8 cellular contexts compared by ENCODE assay signal in the genomic region with DNA sequence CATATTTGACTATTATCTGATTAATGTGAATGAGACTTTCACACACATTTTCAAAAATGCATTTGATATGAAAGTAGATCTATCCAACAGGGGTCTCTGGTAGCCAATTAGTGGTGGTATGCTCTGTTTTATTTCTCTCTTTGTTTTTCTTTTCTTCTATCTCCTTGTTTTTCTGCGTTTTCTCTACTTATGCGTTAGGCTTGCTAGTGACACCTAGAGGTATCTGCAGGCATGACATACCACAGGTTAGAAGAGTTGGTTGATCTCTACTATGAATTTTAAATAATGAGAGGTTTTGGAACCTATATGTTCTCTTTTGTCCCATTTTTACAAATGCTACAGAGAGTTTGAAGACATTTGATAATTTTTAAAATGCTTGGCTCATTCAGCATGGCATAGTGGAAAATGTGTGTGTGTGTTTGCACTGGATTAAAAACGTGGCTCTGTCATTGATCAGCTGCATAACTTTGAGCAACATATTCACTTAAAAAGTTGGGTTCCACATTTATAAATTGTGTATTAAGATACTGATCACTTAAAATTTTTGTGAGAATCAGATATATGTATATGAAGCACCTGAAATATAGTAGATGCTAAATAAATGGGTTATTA. TPM values are rescaled to one million over a fixed set of nuclear protein-coding genes. Genes with fewer than 3 reads are reported as not detected.
A peak's percentile ranks its signal among the peaks of the same experiment; 100 is the strongest.
DNase-seq lines count a peak whose midpoint lies in the region; ATAC-seq and TF ChIP-seq lines count a peak whose summit lies in the region.

No MANE protein-coding gene starts in this region.

- TF ChIP-seq CTCF in DOHH2 (IDR thresholded peaks at IDR 0.05; ENCODE audit: low read depth, low read length, poor library complexity, severe bottlenecking) (peak; percentile 84), LNCAP (IDR thresholded peaks at IDR 0.05) (peak; percentile 96), WTC11 (IDR thresholded peaks at IDR 0.05) (peak; percentile 70), thyroid gland (IDR thresholded peaks at IDR 0.05) (peak; percentile 30 to 77 (median 48))

- WGBS in thyroid gland, 2 donors: 18 to 22% methylated on average over 3 of the region's 3 CpGs

- no peaks in the 10 kb centered on the region for H3F3A ChIP-seq in DOHH2 (ENCODE audit: control insufficient read depth, insufficient read depth)

- POLR2A ChIA-PET in WTC11 (lab: Charles Lee): interaction anchor here (0.6 kb wide), 1 partner anchor 582 kb away, joined by 3 read pairs; no protein-coding TSS in a partner anchor

- no peaks in the 10 kb centered on the region for H3K36me3 ChIP-seq in DOHH2 (ENCODE audit: control insufficient read depth, low read length)
- no peaks in the 10 kb centered on the region for H3K36me3 ChIP-seq in thyroid gland

- H3K4me1 Mint-ChIP-seq in WTC11: peaks cover 43% of the 10 kb centered on the region

- peak overlapping the region; percentile 0; the same call in 1 of the 2 replicates for H3K27ac Mint-ChIP-seq in WTC11

- no peaks in the 10 kb centered on the region for H3K9me3 ChIP-seq in DOHH2 (ENCODE audit: control insufficient read depth, insufficient read depth, low read length)
- H3K9me3 ChIP-seq in thyroid gland: no peaks in the 10 kb centered on the region

- H3K4me2 ChIP-seq in DOHH2 (ENCODE audit: low read length): no peak overlapping the region

- DNase-seq in WTC11 (ENCODE audit: low spot score) (peak; percentile 53), iPS-NIHi7 (ENCODE audit: extremely low spot score) (peak; percentile 38), thyroid gland (peak; percentile 4 to 15), DMS153 (lab: John Stamatoyannopoulos, UW) (no peak)
- no peak for DNase-seq in stimulated activated CD4-positive, alpha-beta T cell treated with anti-CD3 and anti-CD28 coated beads, Interleukin-12 subunit alpha, Interleukin-12 subunit beta, amount 100 ng/mL, for 4 hours

- no peaks in the 10 kb centered on the region for H3K79me2 ChIP-seq in DOHH2 (ENCODE audit: control insufficient read depth, low read length)

- no peak overlapping the region for H3K4me3 ChIP-seq in DOHH2 (ENCODE audit: low read length)
- no peak overlapping the region for H3K4me3 ChIP-seq in thyroid gland (replicated peaks in 1 of 3)

- H3K9me2 ChIP-seq in DOHH2 (replicated peaks; ENCODE audit: control insufficient read depth, low read length): no peaks in the 10 kb centered on the region

- H3K36me3 Mint-ChIP-seq in WTC11: no peaks in the 10 kb centered on the region

- CTCF ChIA-PET in WTC11 (lab: Charles Lee): interaction anchor here (0.6 to 1.0 kb wide), 5 partner anchors 14 to 158 kb away, joined by 3 read pairs; no protein-coding TSS in a partner anchor

- H3K27ac ChIP-seq in DOHH2 (ENCODE audit: low read depth, low read length): no peak overlapping the region
- H3K27ac ChIP-seq in thyroid gland: no peak overlapping the region

- intact Hi-C loops in thyroid gland (cut with DNase I): no loop called here

- H3K9me3 Mint-ChIP-seq in WTC11: peaks cover 7% of the 10 kb centered on the region; the same call in 1 of the 2 replicates

- peak; percentile 84 for ATAC-seq in GM19463 (IDR thresholded peaks at IDR 0.05; ENCODE audit: unreplicated experiment)
- ATAC-seq in WTC11: peak; percentile 80

- no peak overlapping the region for H3K4me3 Mint-ChIP-seq in WTC11

- H3K27me3 ChIP-seq in DOHH2 (ENCODE audit: control insufficient read depth, low read length): no peaks in the 10 kb centered on the region
- H3K27me3 ChIP-seq in thyroid gland: no peaks in the 10 kb centered on the region

- H3K4me1 ChIP-seq in DOHH2 (ENCODE audit: control insufficient read depth, low read length): no peaks in the 10 kb centered on the region
- no peaks in the 10 kb centered on the region for H3K4me1 ChIP-seq in thyroid gland

- TF ChIP-seq POLR2A in thyroid gland (IDR thresholded peaks at IDR 0.05): no peak

- no peaks in the 10 kb centered on the region for H3K27me3 Mint-ChIP-seq in WTC11 (ENCODE audit: low read depth)

- H4K20me1 ChIP-seq in DOHH2 (ENCODE audit: control insufficient read depth, insufficient read depth, low read depth, low read length): no peaks in the 10 kb centered on the region

TF ChIP-seq in WTC11, 78 proteins besides CTCF, POLR2A, EP300 and RAD21:
- no peak for TF ChIP-seq ZNF219 (CRISPR knock-in tag; IDR thresholded peaks at IDR 0.05; ENCODE audit: borderline replicate concordance)
- no peak for TF ChIP-seq ZNF317 (CRISPR knock-in tag; IDR thresholded peaks at IDR 0.05; ENCODE audit: borderline replicate concordance, low read depth)
- no peak for TF ChIP-seq FOXK1 (CRISPR knock-in tag; IDR thresholded peaks at IDR 0.05)
- TF ChIP-seq JAZF1 (CRISPR knock-in tag; IDR thresholded peaks at IDR 0.05): no peak
- no peak for TF ChIP-seq NFATC4 (CRISPR knock-in tag; IDR thresholded peaks at IDR 0.05)
- TF ChIP-seq, protein P1, sequence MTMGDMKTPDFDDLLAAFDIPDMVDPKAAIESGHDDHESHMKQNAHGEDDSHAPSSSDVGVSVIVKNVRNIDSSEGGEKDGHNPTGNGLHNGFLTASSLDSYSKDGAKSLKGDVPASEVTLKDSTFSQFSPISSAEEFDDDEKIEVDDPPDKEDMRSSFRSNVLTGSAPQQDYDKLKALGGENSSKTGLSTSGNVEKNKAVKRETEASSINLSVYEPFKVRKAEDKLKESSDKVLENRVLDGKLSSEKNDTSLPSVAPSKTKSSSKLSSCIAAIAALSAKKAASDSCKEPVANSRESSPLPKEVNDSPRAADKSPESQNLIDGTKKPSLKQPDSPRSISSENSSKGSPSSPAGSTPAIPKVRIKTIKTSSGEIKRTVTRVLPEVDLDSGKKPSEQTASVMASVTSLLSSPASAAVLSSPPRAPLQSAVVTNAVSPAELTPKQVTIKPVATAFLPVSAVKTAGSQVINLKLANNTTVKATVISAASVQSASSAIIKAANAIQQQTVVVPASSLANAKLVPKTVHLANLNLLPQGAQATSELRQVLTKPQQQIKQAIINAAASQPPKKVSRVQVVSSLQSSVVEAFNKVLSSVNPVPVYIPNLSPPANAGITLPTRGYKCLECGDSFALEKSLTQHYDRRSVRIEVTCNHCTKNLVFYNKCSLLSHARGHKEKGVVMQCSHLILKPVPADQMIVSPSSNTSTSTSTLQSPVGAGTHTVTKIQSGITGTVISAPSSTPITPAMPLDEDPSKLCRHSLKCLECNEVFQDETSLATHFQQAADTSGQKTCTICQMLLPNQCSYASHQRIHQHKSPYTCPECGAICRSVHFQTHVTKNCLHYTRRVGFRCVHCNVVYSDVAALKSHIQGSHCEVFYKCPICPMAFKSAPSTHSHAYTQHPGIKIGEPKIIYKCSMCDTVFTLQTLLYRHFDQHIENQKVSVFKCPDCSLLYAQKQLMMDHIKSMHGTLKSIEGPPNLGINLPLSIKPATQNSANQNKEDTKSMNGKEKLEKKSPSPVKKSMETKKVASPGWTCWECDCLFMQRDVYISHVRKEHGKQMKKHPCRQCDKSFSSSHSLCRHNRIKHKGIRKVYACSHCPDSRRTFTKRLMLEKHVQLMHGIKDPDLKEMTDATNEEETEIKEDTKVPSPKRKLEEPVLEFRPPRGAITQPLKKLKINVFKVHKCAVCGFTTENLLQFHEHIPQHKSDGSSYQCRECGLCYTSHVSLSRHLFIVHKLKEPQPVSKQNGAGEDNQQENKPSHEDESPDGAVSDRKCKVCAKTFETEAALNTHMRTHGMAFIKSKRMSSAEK (CRISPR knock-in tag; IDR thresholded peaks at IDR 0.05; ENCODE audit: borderline replicate concordance): no peak
TF ChIP-seq in WTC11: peak in this region for 0.

RNA-seq across cellular contexts. Expression of a gene that starts 28.1 kb away (rescaled TPM):
- 31.7 to 37.9 TPM (median 37.8 TPM) in 3 replicates for total RNA-seq in WTC11 (2021)
- 10 to 100 TPM; 44.6 to 91.0 (median 47.6) TPM for total RNA-seq in thyroid gland

Comparison
In these comparisons a context has a peak if more than half of its experiments do, and no peak if none do; other contexts are left out.
1. DNase-seq: peak in WTC11 (single experiment), iPS-NIHi7 (single experiment) and thyroid gland (2 of 2); none in stimulated activated CD4-positive, alpha-beta T cell treated with anti-CD3 and anti-CD28 coated beads, Interleukin-12 subunit alpha, Interleukin-12 subunit beta, amount 100 ng/mL, for 4 hours (single experiment) and DMS153 (single experiment).
2. Peak in every context shown above with its lines, with median percentiles within 50 percentile points of each other: CTCF ChIP-seq.